18 cellular contexts compared by ENCODE assay signal in the genomic region with DNA sequence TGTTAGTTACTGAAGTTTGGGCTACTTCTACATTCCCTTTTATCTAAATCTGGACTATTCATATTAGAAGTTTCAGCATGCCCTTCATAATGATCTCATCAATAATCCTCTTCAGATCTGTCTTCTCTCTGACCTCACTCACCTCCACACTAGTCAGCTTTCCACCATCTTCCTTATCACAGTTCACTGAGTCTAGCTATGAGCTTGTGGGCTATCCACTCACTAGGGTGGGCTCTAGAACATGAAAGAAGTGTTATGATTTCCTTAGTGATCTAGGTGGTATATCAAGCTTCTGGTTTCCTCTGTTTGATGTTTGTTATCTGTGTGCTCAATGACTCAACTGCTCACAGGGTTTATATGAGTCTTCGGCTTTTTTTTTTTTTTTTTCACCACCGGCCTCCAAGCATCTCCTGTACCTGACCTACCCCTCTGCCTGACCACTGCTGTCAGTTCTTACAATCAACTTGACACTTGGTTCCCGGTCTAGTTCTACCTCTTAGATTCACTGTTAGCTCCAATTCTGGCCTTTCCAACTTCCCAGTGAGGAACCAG.
DNase-seq lines count a peak whose midpoint lies in the region; ATAC-seq lines count a peak whose summit lies in the region.
"Had no signal": no experiment of that assay in that cellular context is flagged by ENCODE, and none has a peak within 500 bp of the region (broad histone marks: within the 10 kb centered on the region; RNA-seq: fewer than 3 reads in every experiment).

No MANE protein-coding gene starts in this region.

- POLR2A ChIA-PET in CD8-positive, alpha-beta memory T cell (lab: Charles Lee) = no interaction called here

- peaks cover 10 to 27% of the 10 kb centered on the region in 2 donors for H3K36me3 Mint-ChIP-seq in activated naive CD4-positive, alpha-beta T cell treated with anti-CD3 and anti-CD28 coated beads, Interleukin-2, amount 50 U/mL, for 72 hours
- peaks cover 12% of the 10 kb centered on the region for H3K36me3 Mint-ChIP-seq in stimulated activated effector memory CD8-positive, alpha-beta T cell treated with anti-CD3 and anti-CD28 coated beads, Interleukin-12 subunit alpha, Interleukin-12 subunit beta, amount 100 ng/mL, for 72 hours
- peaks cover 15 to 46% (median 33%) of the 10 kb centered on the region in 3 donors for H3K36me3 Mint-ChIP-seq in CD8-positive, alpha-beta memory T cell

- CTCF ChIA-PET in CD8-positive, alpha-beta memory T cell (lab: Charles Lee) = no interaction called here

- H3K4me3 ChIP-seq in CD8-positive, alpha-beta memory T cell (ENCODE audit: low read length) = no peak overlapping the region
- H3K4me3 ChIP-seq: GM23338 had no signal

- H3K36me3 ChIP-seq in CD8-positive, alpha-beta memory T cell (ENCODE audit: insufficient read depth, low read length) = no peaks in the 10 kb centered on the region

- DNase-seq in activated naive CD4-positive, alpha-beta T cell treated with anti-CD3 and anti-CD28 coated beads, Interleukin-2, amount 50 U/mL, for 72 hours (ENCODE audit: low spot score in 2 of 2) = no peak
- DNase-seq in activated naive CD4-positive, alpha-beta T cell treated with anti-CD3 and anti-CD28 coated beads, Interleukin-2, amount 50 U/mL, for 16 hours = no peak
- DNase-seq in NCI-H226 (peak; percentile 73), glomerular visceral epithelial cell (ENCODE audit: extremely low spot score) (peak; percentile 12), NCI-H1092 (lab: John Stamatoyannopoulos, UW) (no peak)
- DNase-seq in stimulated activated effector memory CD8-positive, alpha-beta T cell treated with anti-CD3 and anti-CD28 coated beads, Interleukin-12 subunit alpha, Interleukin-12 subunit beta, amount 100 ng/mL, for 72 hours (ENCODE audit: low spot score in 2 of 2) = no peak
- no peak for DNase-seq in CD8-positive, alpha-beta memory T cell
- DNase-seq: COR-L47, DMS79 treated with DMSO at 0.1 percent for 48 hours, NCI-H1436, NCI-H2081, NCI-H526, OCI-M1, T-cell had no signal

- no peak overlapping the region for H3K27ac ChIP-seq in CD8-positive, alpha-beta memory T cell (ENCODE audit: low read depth, low read length)
- H3K27ac ChIP-seq: C4-2B, HL-60 had no signal

- no peaks in the 10 kb centered on the region for H3K4me1 Mint-ChIP-seq in stimulated activated effector memory CD8-positive, alpha-beta T cell treated with anti-CD3 and anti-CD28 coated beads, Interleukin-12 subunit alpha, Interleukin-12 subunit beta, amount 100 ng/mL, for 72 hours
- peaks cover 0 to 8% (median 7%) of the 10 kb centered on the region in 3 donors for H3K4me1 Mint-ChIP-seq in CD8-positive, alpha-beta memory T cell
- H3K4me1 Mint-ChIP-seq: GM23338 had no signal

- peak; percentile 48 to 62 for ATAC-seq in activated naive CD4-positive, alpha-beta T cell treated with anti-CD3 and anti-CD28 coated beads, Interleukin-2, amount 50 U/mL, for 72 hours
- peak; percentile 51 for ATAC-seq in stimulated activated effector memory CD8-positive, alpha-beta T cell treated with anti-CD3 and anti-CD28 coated beads, Interleukin-12 subunit alpha, Interleukin-12 subunit beta, amount 100 ng/mL, for 72 hours
- ATAC-seq in HG03159 (IDR thresholded peaks at IDR 0.05; ENCODE audit: unreplicated experiment) = no peak
- ATAC-seq: GM23338, T-cell had no signal

- no peaks in the 10 kb centered on the region for H3K4me1 ChIP-seq in CD8-positive, alpha-beta memory T cell (ENCODE audit: insufficient read depth, low read length)

- no peaks in the 10 kb centered on the region for H3K27me3 ChIP-seq in CD8-positive, alpha-beta memory T cell (ENCODE audit: insufficient read depth, low read length, poor library complexity, severe bottlenecking)

- H3K9me3 Mint-ChIP-seq in activated naive CD4-positive, alpha-beta T cell treated with anti-CD3 and anti-CD28 coated beads, Interleukin-2, amount 50 U/mL, for 72 hours = peaks cover 0 to 3% of the 10 kb centered on the region in 2 donors
- H3K9me3 Mint-ChIP-seq in stimulated activated effector memory CD8-positive, alpha-beta T cell treated with anti-CD3 and anti-CD28 coated beads, Interleukin-12 subunit alpha, Interleukin-12 subunit beta, amount 100 ng/mL, for 72 hours = no peaks in the 10 kb centered on the region
- peaks cover 0 to 1% (median 0%) of the 10 kb centered on the region in 5 donors for H3K9me3 Mint-ChIP-seq in CD8-positive, alpha-beta memory T cell

- H3K27me3 Mint-ChIP-seq in CD8-positive, alpha-beta memory T cell = no peaks in the 10 kb centered on the region
- H3K27me3 Mint-ChIP-seq: T-cell had no signal

- no peaks in the 10 kb centered on the region for H3K9me3 ChIP-seq in CD8-positive, alpha-beta memory T cell (ENCODE audit: low read length)

- no peak overlapping the region for H3K4me3 Mint-ChIP-seq in stimulated activated effector memory CD8-positive, alpha-beta T cell treated with anti-CD3 and anti-CD28 coated beads, Interleukin-12 subunit alpha, Interleukin-12 subunit beta, amount 100 ng/mL, for 72 hours
- H3K4me3 Mint-ChIP-seq in CD8-positive, alpha-beta memory T cell = no peak overlapping the region
- H3K4me3 Mint-ChIP-seq: GM23338, T-cell had no signal

- H3K27ac Mint-ChIP-seq in activated naive CD4-positive, alpha-beta T cell treated with anti-CD3 and anti-CD28 coated beads, Interleukin-2, amount 50 U/mL, for 72 hours = no peak overlapping the region
- H3K27ac Mint-ChIP-seq in stimulated activated effector memory CD8-positive, alpha-beta T cell treated with anti-CD3 and anti-CD28 coated beads, Interleukin-12 subunit alpha, Interleukin-12 subunit beta, amount 100 ng/mL, for 72 hours = no peak overlapping the region
- no peak overlapping the region for H3K27ac Mint-ChIP-seq in CD8-positive, alpha-beta memory T cell
- H3K27ac Mint-ChIP-seq: GM23338, T-cell had no signal

Comparison
In these comparisons a context has a peak if more than half of its experiments do, and no peak if none do; other contexts are left out.
1. DNase-seq: peak in NCI-H226 (single experiment) and glomerular visceral epithelial cell (single experiment); none in activated naive CD4-positive, alpha-beta T cell treated with anti-CD3 and anti-CD28 coated beads, Interleukin-2, amount 50 U/mL, for 72 hours (0 of 2), activated naive CD4-positive, alpha-beta T cell treated with anti-CD3 and anti-CD28 coated beads, Interleukin-2, amount 50 U/mL, for 16 hours (single experiment), stimulated activated effector memory CD8-positive, alpha-beta T cell treated with anti-CD3 and anti-CD28 coated beads, Interleukin-12 subunit alpha, Interleukin-12 subunit beta, amount 100 ng/mL, for 72 hours (0 of 2), CD8-positive, alpha-beta memory T cell (0 of 5) and NCI-H1092 (single experiment).